ENCODE assay signal across 8 cellular contexts in the genomic region with DNA sequence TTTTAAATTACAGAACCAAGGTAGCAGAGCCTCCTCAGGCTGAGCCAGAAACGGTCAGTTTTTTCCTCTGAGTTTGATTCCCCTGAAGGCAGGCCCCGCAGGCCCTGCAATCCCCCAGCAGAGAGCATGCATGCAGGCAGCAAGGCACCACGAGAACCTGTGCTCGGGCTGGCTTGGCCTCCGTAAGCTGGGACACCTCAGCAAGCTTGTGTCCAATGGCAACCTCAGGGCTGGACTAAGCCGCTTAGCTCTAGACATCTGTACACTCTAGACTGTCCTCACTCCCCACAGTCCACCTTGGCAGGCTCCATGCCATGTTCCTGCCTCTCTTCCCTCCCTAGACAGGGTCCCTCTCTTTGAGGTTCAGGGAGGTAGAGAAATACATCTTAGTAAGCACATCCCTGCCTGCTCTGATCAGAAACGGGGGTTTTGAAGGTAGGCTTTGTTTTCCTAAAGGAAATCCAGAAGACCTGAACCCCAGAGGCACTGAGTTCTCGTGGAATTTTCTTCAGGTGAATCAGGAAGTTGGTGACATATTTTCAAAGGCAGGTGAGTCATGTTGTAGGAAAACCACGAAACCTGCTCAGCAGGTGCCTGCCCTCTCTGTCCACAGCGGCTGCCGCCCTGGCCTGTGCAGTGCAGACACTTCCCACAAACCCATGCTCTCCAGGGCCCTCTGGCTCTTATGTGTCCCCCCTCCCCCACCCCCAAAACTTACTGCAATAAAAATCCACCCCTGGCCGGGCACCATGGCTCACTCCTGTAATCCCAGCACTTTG. TPM values are rescaled to one million over a fixed set of nuclear protein-coding genes. Genes with fewer than 3 reads are reported as not detected.
DNase-seq lines count a peak whose midpoint lies in the region; ATAC-seq and TF ChIP-seq lines count a peak whose summit lies in the region.

No MANE protein-coding gene starts in this region.

- no peaks in the 10 kb centered on the region for H3K27me3 Mint-ChIP-seq in CD4-positive, CD25-positive, alpha-beta regulatory T cell
- H3K27me3 Mint-ChIP-seq in H9 (ENCODE audit: low read depth) = no peaks in the 10 kb centered on the region
- no peaks in the 10 kb centered on the region for H3K27me3 Mint-ChIP-seq in activated T-helper 17 cell treated with anti-CD3 and anti-CD28 coated beads, Interleukin-2, amount 50 U/mL, for 72 hours
- no peaks in the 10 kb centered on the region for H3K27me3 Mint-ChIP-seq in activated CD8-positive, alpha-beta memory T cell treated with anti-CD3 and anti-CD28 coated beads, Interleukin-2, amount 10 ng/mL, durations not matched to agents 7 days and 5 days

- no peak overlapping the region for H2BK15ac ChIP-seq in H9 (ENCODE audit: low read depth, low read length)

- H3K36me3 ChIP-seq in CD4-positive, CD25-positive, alpha-beta regulatory T cell (ENCODE audit: control insufficient read depth, insufficient read depth, low read length) = peaks cover 86% of the 10 kb centered on the region
- peaks cover 76% of the 10 kb centered on the region for H3K36me3 ChIP-seq in lower lobe of right lung

- no peak overlapping the region for H3K9ac ChIP-seq in H9 (ENCODE audit: extremely low read depth, insufficient read length, low read length)

- H3K27ac ChIP-seq in CD4-positive, CD25-positive, alpha-beta regulatory T cell (ENCODE audit: insufficient read depth, low read length, poor library complexity, severe bottlenecking) = peak overlapping the region; percentile 53
- H3K27ac ChIP-seq in H9 (ENCODE audit: insufficient read length, low read depth, low read length) = no peak overlapping the region
- H3K27ac ChIP-seq in lower lobe of right lung = peak overlapping the region; percentile 73

- H3K36me3 Mint-ChIP-seq in CD4-positive, CD25-positive, alpha-beta regulatory T cell = peaks cover 51% of the 10 kb centered on the region
- peaks cover 37 to 78% (median 43%) of the 10 kb centered on the region in 3 experiments; a peak in 6 of 7 replicates for H3K36me3 Mint-ChIP-seq in H9 (ENCODE audit: insufficient read depth in 1 of 3, low read depth in 3 of 3)
- H3K36me3 Mint-ChIP-seq in activated T-helper 17 cell treated with anti-CD3 and anti-CD28 coated beads, Interleukin-2, amount 50 U/mL, for 72 hours (ENCODE audit: low read depth) = peaks cover 94% of the 10 kb centered on the region
- H3K36me3 Mint-ChIP-seq in activated CD8-positive, alpha-beta memory T cell treated with anti-CD3 and anti-CD28 coated beads, Interleukin-2, amount 10 ng/mL, durations not matched to agents 7 days and 5 days = peaks cover 27% of the 10 kb centered on the region

- no peak overlapping the region for H4K8ac ChIP-seq in H9 (replicated peaks; ENCODE audit: insufficient read length, low read depth, low read length)

- peaks cover 6 to 89% (median 57%) of the 10 kb centered on the region in 4 donors for H3K4me1 Mint-ChIP-seq in CD4-positive, CD25-positive, alpha-beta regulatory T cell
- peaks cover 31 to 48% of the 10 kb centered on the region in 2 experiments for H3K4me1 Mint-ChIP-seq in H9
- peaks cover 54% of the 10 kb centered on the region for H3K4me1 Mint-ChIP-seq in activated T-helper 17 cell treated with anti-CD3 and anti-CD28 coated beads, Interleukin-2, amount 50 U/mL, for 72 hours
- peaks cover 38% of the 10 kb centered on the region for H3K4me1 Mint-ChIP-seq in activated CD8-positive, alpha-beta memory T cell treated with anti-CD3 and anti-CD28 coated beads, Interleukin-2, amount 10 ng/mL, durations not matched to agents 7 days and 5 days

- peaks cover 3% of the 10 kb centered on the region; the same call in 1 of the 2 replicates for H3K79me2 ChIP-seq in H9 (ENCODE audit: insufficient read depth, low read length)

- H2BK120ac ChIP-seq in H9 (ENCODE audit: low read depth, low read length, poor library complexity, severe bottlenecking) = no peak overlapping the region

- CTCF ChIA-PET in activated CD8-positive, alpha-beta memory T cell treated with anti-CD3 and anti-CD28 coated beads, Interleukin-2, amount 10 ng/mL, durations not matched to agents 7 days and 5 days (lab: Charles Lee) = interaction anchor here (2.5 kb wide), 1 partner anchor 98 kb away, joined by 6 read pairs; the partner anchor contains the start of gene SRP9

- TF ChIP-seq CTCF in H9 (conservative IDR thresholded peaks at IDR 0.05) (no peak), lower lobe of right lung (IDR thresholded peaks at IDR 0.05) (no peak)

- no peak for ATAC-seq in CD4-positive, CD25-positive, alpha-beta regulatory T cell (ENCODE audit: low read depth in 2 of 2)
- ATAC-seq in activated T-helper 17 cell treated with anti-CD3 and anti-CD28 coated beads, Interleukin-2, amount 50 U/mL, for 72 hours (replicated peaks) = no peak
- ATAC-seq in lower lobe of right lung (peak; percentile 84 to 91), GM18861 (IDR thresholded peaks at IDR 0.05; ENCODE audit: unreplicated experiment) (no peak), GM19467 (IDR thresholded peaks at IDR 0.05; ENCODE audit: unreplicated experiment) (no peak)
- no peak for ATAC-seq in activated CD8-positive, alpha-beta memory T cell treated with anti-CD3 and anti-CD28 coated beads, Interleukin-2, amount 10 ng/mL, durations not matched to agents 7 days and 5 days

- H3T11ph ChIP-seq in H9 (ENCODE audit: low read length) = no peak overlapping the region

- no CpG with 5 or more reads among the region's 12 CpGs for WGBS in H9 (ENCODE audit: extremely low coverage, insufficient read length, low lambda C conversion rate)

- no peaks in the 10 kb centered on the region for H3K9me3 ChIP-seq in CD4-positive, CD25-positive, alpha-beta regulatory T cell (ENCODE audit: control insufficient read depth in 2 of 2, low read length in 2 of 2)
- H3K9me3 ChIP-seq in H9 (ENCODE audit: control insufficient read depth, low read depth, low read length) = no peaks in the 10 kb centered on the region
- no peaks in the 10 kb centered on the region for H3K9me3 ChIP-seq in lower lobe of right lung

- no peak overlapping the region for H2AFZ ChIP-seq in H9 (ENCODE audit: low read length)

- peaks cover 61% of the 10 kb centered on the region for H3K4me1 ChIP-seq in CD4-positive, CD25-positive, alpha-beta regulatory T cell (ENCODE audit: control insufficient read depth, insufficient read depth, low read length, poor library complexity, severe bottlenecking)
- peaks cover 5% of the 10 kb centered on the region; the same call in 1 of the 2 replicates for H3K4me1 ChIP-seq in H9 (ENCODE audit: insufficient read depth, low read length)
- H3K4me1 ChIP-seq in lower lobe of right lung = peaks cover 40% of the 10 kb centered on the region

- no peaks in the 10 kb centered on the region for H3K9me3 Mint-ChIP-seq in CD4-positive, CD25-positive, alpha-beta regulatory T cell
- no peaks in the 10 kb centered on the region for H3K9me3 Mint-ChIP-seq in H9
- H3K9me3 Mint-ChIP-seq in activated T-helper 17 cell treated with anti-CD3 and anti-CD28 coated beads, Interleukin-2, amount 50 U/mL, for 72 hours = no peaks in the 10 kb centered on the region
- no peaks in the 10 kb centered on the region for H3K9me3 Mint-ChIP-seq in activated CD8-positive, alpha-beta memory T cell treated with anti-CD3 and anti-CD28 coated beads, Interleukin-2, amount 10 ng/mL, durations not matched to agents 7 days and 5 days (ENCODE audit: low read depth)

- no peak overlapping the region for H3K4ac ChIP-seq in H9 (ENCODE audit: low read depth, low read length)

- peak overlapping the region; percentile 4 to 100 (median 37) for H3K4me3 Mint-ChIP-seq in CD4-positive, CD25-positive, alpha-beta regulatory T cell
- H3K4me3 Mint-ChIP-seq in H9 = no peak overlapping the region
- no peak overlapping the region for H3K4me3 Mint-ChIP-seq in activated T-helper 17 cell treated with anti-CD3 and anti-CD28 coated beads, Interleukin-2, amount 50 U/mL, for 72 hours
- no peak overlapping the region for H3K4me3 Mint-ChIP-seq in activated CD8-positive, alpha-beta memory T cell treated with anti-CD3 and anti-CD28 coated beads, Interleukin-2, amount 10 ng/mL, durations not matched to agents 7 days and 5 days

- no peak overlapping the region for H2AK5ac ChIP-seq in H9 (ENCODE audit: insufficient read length, low read length)

- peak overlapping the region; percentile 66 to 90 (median 85) for H3K27ac Mint-ChIP-seq in CD4-positive, CD25-positive, alpha-beta regulatory T cell
- H3K27ac Mint-ChIP-seq in H9 = peak overlapping the region in 2 of 3 experiments; percentile 51 to 68; a peak in 4 of 7 replicates
- H3K27ac Mint-ChIP-seq in activated T-helper 17 cell treated with anti-CD3 and anti-CD28 coated beads, Interleukin-2, amount 50 U/mL, for 72 hours = peak overlapping the region; percentile 43
- no peak overlapping the region for H3K27ac Mint-ChIP-seq in activated CD8-positive, alpha-beta memory T cell treated with anti-CD3 and anti-CD28 coated beads, Interleukin-2, amount 10 ng/mL, durations not matched to agents 7 days and 5 days

- H4K20me1 ChIP-seq in H9 (ENCODE audit: control insufficient read depth, insufficient read depth, insufficient read length) = no peaks in the 10 kb centered on the region

- H2BK12ac ChIP-seq in H9 (ENCODE audit: insufficient read length, low read depth, low read length) = no peak overlapping the region

- no peaks in the 10 kb centered on the region for H3K79me1 ChIP-seq in H9 (ENCODE audit: insufficient read depth, low read depth, low read length, poor library complexity, severe bottlenecking)

- H3K23me2 ChIP-seq in H9 (ENCODE audit: insufficient read length, low read depth, low read length, poor library complexity, severe bottlenecking) = no peaks in the 10 kb centered on the region

- H3K18ac ChIP-seq in H9 (ENCODE audit: insufficient read length, low read depth, low read length) = no peak overlapping the region

- H2BK20ac ChIP-seq in H9 (ENCODE audit: low read depth, low read length, poor library complexity, severe bottlenecking) = no peak overlapping the region

- H2BK5ac ChIP-seq in H9 (ENCODE audit: insufficient read length, low read length) = no peak overlapping the region

- no peak overlapping the region for H3K14ac ChIP-seq in H9 (ENCODE audit: insufficient read depth, low read length)

- no peak for DNase-seq in CD4-positive, CD25-positive, alpha-beta regulatory T cell
- DNase-seq in H9 = no peak
- peak; percentile 79 for DNase-seq in lower lobe of right lung
- DNase-seq in stimulated activated CD4-positive, alpha-beta T cell treated with anti-CD3 and anti-CD28 coated beads, Interleukin-15, amount 100 ng/mL, for 24 hours = no peak
- no peak for DNase-seq in activated CD8-positive, alpha-beta memory T cell treated with anti-CD3 and anti-CD28 coated beads, Interleukin-2, amount 10 ng/mL, durations not matched to agents 7 days and 5 days

- H3K4me2 ChIP-seq in H9 (ENCODE audit: insufficient read depth, insufficient read length, low read length) = no peak overlapping the region

- H3K56ac ChIP-seq in H9 (ENCODE audit: insufficient read length, low read depth, low read length) = no peak overlapping the region

- H3K27me3 ChIP-seq in CD4-positive, CD25-positive, alpha-beta regulatory T cell (ENCODE audit: control insufficient read depth, insufficient read depth, low read length) = no peaks in the 10 kb centered on the region
- H3K27me3 ChIP-seq in H9 (ENCODE audit: insufficient read depth, low read length) (no peaks in the 10 kb centered on the region), lower lobe of right lung (ENCODE audit: low read depth) (no peaks in the 10 kb centered on the region)

- H3K23ac ChIP-seq in H9 (ENCODE audit: insufficient read length, low read depth, low read length) = no peak overlapping the region

- no peak overlapping the region for H4K91ac ChIP-seq in H9 (ENCODE audit: insufficient read length, low read depth, low read length)

- intact Hi-C loops in lower lobe of right lung (cut with DNase I) = no loop called here

- no peak overlapping the region for H3K4me3 ChIP-seq in CD4-positive, CD25-positive, alpha-beta regulatory T cell (ENCODE audit: low read depth, low read length)
- H3K4me3 ChIP-seq in lower lobe of right lung = no peak overlapping the region

- no peak overlapping the region for H4K5ac ChIP-seq in H9 (ENCODE audit: insufficient read length, low read depth, low read length)

RNA-seq across cellular contexts. Expression of gene TMEM63A, which starts 6.9 kb away (rescaled TPM):
- total RNA-seq in CD4-positive, CD25-positive, alpha-beta regulatory T cell = 454 TPM
- polyA plus RNA-seq in CD4-positive, CD25-positive, alpha-beta regulatory T cell = 10 to 100 TPM; 66.9 to 72.2 (median 69.3) TPM
- total RNA-seq in H9 (2021) (75.7 and 80.7 TPM in 2 replicates), lower lobe of right lung (141 TPM)
- 100 to 1,000 TPM in 1 of 2 donors, 10 to 100 TPM in 1; 74.9 to 242 TPM for total RNA-seq in activated T-helper 17 cell treated with anti-CD3 and anti-CD28 coated beads, Interleukin-2, amount 50 U/mL, for 72 hours
- 10 to 100 TPM; 50.4 to 58.7 TPM for total RNA-seq in activated CD8-positive, alpha-beta memory T cell treated with anti-CD3 and anti-CD28 coated beads, Interleukin-2, amount 10 ng/mL, durations not matched to agents 7 days and 5 days

RNA-seq across cellular contexts. Expression of gene LEFTY1, which starts 13.7 kb away (rescaled TPM):
- 0.39 TPM for total RNA-seq in CD4-positive, CD25-positive, alpha-beta regulatory T cell
- under 1 TPM in 2 of 4 donors, not detected in 2; 0.13 to 0.17 TPM for polyA plus RNA-seq in CD4-positive, CD25-positive, alpha-beta regulatory T cell
- 102 and 107 TPM in 2 replicates for total RNA-seq in H9 (2021)
- total RNA-seq in activated T-helper 17 cell treated with anti-CD3 and anti-CD28 coated beads, Interleukin-2, amount 50 U/mL, for 72 hours = not detected
- not detected for total RNA-seq in lower lobe of right lung
- total RNA-seq in activated CD8-positive, alpha-beta memory T cell treated with anti-CD3 and anti-CD28 coated beads, Interleukin-2, amount 10 ng/mL, durations not matched to agents 7 days and 5 days = not detected

RNA-seq across cellular contexts. Expression of gene PYCR2, which starts 48.8 kb away (rescaled TPM):
- total RNA-seq in CD4-positive, CD25-positive, alpha-beta regulatory T cell = 51.6 TPM
- 10 to 100 TPM; 56.7 to 74.6 (median 67.7) TPM for polyA plus RNA-seq in CD4-positive, CD25-positive, alpha-beta regulatory T cell
- total RNA-seq in H9 (2021) (104 TPM in 2 replicates), lower lobe of right lung (73.2 TPM)
- 100 to 1,000 TPM in 1 of 2 donors, 10 to 100 TPM in 1; 63.2 to 105 TPM for total RNA-seq in activated T-helper 17 cell treated with anti-CD3 and anti-CD28 coated beads, Interleukin-2, amount 50 U/mL, for 72 hours
- total RNA-seq in activated CD8-positive, alpha-beta memory T cell treated with anti-CD3 and anti-CD28 coated beads, Interleukin-2, amount 10 ng/mL, durations not matched to agents 7 days and 5 days = 100 to 1,000 TPM; 103 to 106 TPM

Comparison
In these comparisons a context has a peak if more than half of its experiments do, and no peak if none do; other contexts are left out.
1. ATAC-seq: peak in lower lobe of right lung (2 of 2); none in CD4-positive, CD25-positive, alpha-beta regulatory T cell (0 of 2), activated T-helper 17 cell treated with anti-CD3 and anti-CD28 coated beads, Interleukin-2, amount 50 U/mL, for 72 hours (single experiment), GM18861 (single experiment), activated CD8-positive, alpha-beta memory T cell treated with anti-CD3 and anti-CD28 coated beads, Interleukin-2, amount 10 ng/mL, durations not matched to agents 7 days and 5 days (single experiment) and GM19467 (single experiment).
2. H3K4me3 Mint-ChIP-seq: peak in CD4-positive, CD25-positive, alpha-beta regulatory T cell (4 of 4); none in H9 (0 of 2), activated T-helper 17 cell treated with anti-CD3 and anti-CD28 coated beads, Interleukin-2, amount 50 U/mL, for 72 hours (single experiment) and activated CD8-positive, alpha-beta memory T cell treated with anti-CD3 and anti-CD28 coated beads, Interleukin-2, amount 10 ng/mL, durations not matched to agents 7 days and 5 days (single experiment).
3. RNA of gene LEFTY1, which starts 13.7 kb away (total RNA-seq): 102 to 107 TPM in H9; 0.39 TPM in CD4-positive, CD25-positive, alpha-beta regulatory T cell (single experiment), not detected in activated CD8-positive, alpha-beta memory T cell treated with anti-CD3 and anti-CD28 coated beads, Interleukin-2, amount 10 ng/mL, durations not matched to agents 7 days and 5 days, not detected in activated T-helper 17 cell treated with anti-CD3 and anti-CD28 coated beads, Interleukin-2, amount 50 U/mL, for 72 hours and not detected in lower lobe of right lung (single experiment); every median in the first group is over 10 times any median in the second.